Comparison of ENCODE assay signal across 7 cellular contexts in the genomic region with DNA sequence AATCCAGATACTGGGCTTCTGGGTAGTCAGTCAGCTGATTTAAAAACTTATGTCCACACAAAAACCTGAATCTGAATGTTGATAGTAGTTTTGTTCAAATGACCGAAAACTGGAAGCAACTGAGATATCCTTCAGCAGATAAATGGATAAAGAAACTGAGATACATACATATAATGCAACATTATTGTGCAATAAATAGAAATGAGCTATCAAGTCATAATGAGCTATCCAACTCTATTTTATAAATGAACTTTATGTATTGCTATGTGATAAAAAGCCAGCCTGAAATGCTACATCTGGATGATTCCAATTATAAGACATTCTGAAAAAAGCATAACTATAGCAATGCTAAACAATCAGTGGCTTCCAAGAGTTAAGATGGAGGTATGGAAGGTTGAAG.
"Had no signal": no experiment of that assay in that cellular context is flagged by ENCODE, and none has a peak within 500 bp of the region (broad histone marks: within the 10 kb centered on the region; RNA-seq: fewer than 3 reads in every experiment).

No MANE protein-coding gene starts in this region.

- DNase-seq: GM23248, GOT3, H9, HCEC 1CT, KBM-7 had no signal

- H3K4me2 ChIP-seq: KMS-11 had no signal

- H3K4me3 ChIP-seq: GM23248 had no signal

- H3K9ac ChIP-seq: GM23248, KMS-11 had no signal

- FAIRE-seq: HTR-8/SVneo had no signal

- H2AFZ ChIP-seq: GM23248 had no signal

- H3K27ac ChIP-seq: GM23248, KMS-11 had no signal
